In genomic region chr10:110007171-110007700, GRCh38 we compare ENCODE assay signal across 8 cellular contexts. TPM values are rescaled to one million over a fixed set of nuclear protein-coding genes. Genes with fewer than 3 reads are reported as not detected.
DNase-seq lines count a peak whose midpoint lies in the region; ATAC-seq and TF ChIP-seq lines count a peak whose summit lies in the region.

No MANE protein-coding gene starts in this region.

- H3K27me3 ChIP-seq in PC-9 (ENCODE audit: insufficient read depth, low read depth), result no peaks in the 10 kb centered on the region
- no peaks in the 10 kb centered on the region for H3K27me3 ChIP-seq in colonic mucosa
- H3K27me3 ChIP-seq in muscle layer of colon (ENCODE audit: control insufficient read depth in 1 of 2, insufficient read depth in 2 of 2, low read length in 2 of 2), result no peaks in the 10 kb centered on the region

- intact Hi-C loops in activated CD4-positive, alpha-beta T cell treated with anti-CD3 and anti-CD28 coated beads for 36 hours (cut with DNase I, micrococcal nuclease), result loop anchor here (1.0 to 5.0 kb wide), 5 partner anchors 29 to 560 kb away; partner anchors contain the start of genes SMC3 (in 1 of the 2), SMNDC1 (in 1 of the 2) and XPNPEP1 (in 1 of the 2)
- intact Hi-C loops in PC-9 (cut with micrococcal nuclease; ENCODE audit: unreplicated experiment) (loop anchor here (5.0 to 10.0 kb wide), 4 partner anchors 90 to 200 kb away; partner anchors contain the start of gene MXI1), colonic mucosa (cut with DNase I) (no loop called here)

- peak overlapping the region; percentile 69; the same call in 1 of the 2 replicates for H2AFZ ChIP-seq in PC-9

- H3K4me3 ChIP-seq in PC-9 (peak overlapping the region; percentile 91; the same call in 1 of the 2 replicates), colonic mucosa (peak overlapping the region; percentile 62), muscle layer of colon (ENCODE audit: low read depth in 1 of 2, low read length in 2 of 2) (peak overlapping the region; percentile 66 to 95)

- H3K27me3 Mint-ChIP-seq in activated CD4-positive, alpha-beta T cell treated with anti-CD3 and anti-CD28 coated beads for 36 hours, result no peaks in the 10 kb centered on the region

- H3K9me3 Mint-ChIP-seq in activated CD4-positive, alpha-beta T cell treated with anti-CD3 and anti-CD28 coated beads for 36 hours (ENCODE audit: low read depth), result no peaks in the 10 kb centered on the region

- ATAC-seq in activated CD4-positive, alpha-beta T cell treated with anti-CD3 and anti-CD28 coated beads for 36 hours, result peak; percentile 11
- ATAC-seq in HG02852 (IDR thresholded peaks at IDR 0.05; ENCODE audit: unreplicated experiment), result peak; percentile 31

- CTCF ChIA-PET in activated CD4-positive, alpha-beta T cell treated with anti-CD3 and anti-CD28 coated beads for 36 hours (lab: Charles Lee), result interaction anchor here (0.7 to 1.5 kb wide), 5 partner anchors 8 to 123 kb away, joined by 3 to 5 read pairs (median 3); no protein-coding TSS in a partner anchor
- CTCF ChIA-PET in PC-9 (lab: Charles Lee), result no interaction called here

- H3K27ac ChIP-seq in PC-9, result no peak overlapping the region
- H3K27ac ChIP-seq in colonic mucosa, result peak overlapping the region; percentile 80
- peak overlapping the region; percentile 84 for H3K27ac ChIP-seq in muscle layer of colon (ENCODE audit: low read depth, low read length)

- POLR2A ChIA-PET in activated CD4-positive, alpha-beta T cell treated with anti-CD3 and anti-CD28 coated beads for 36 hours (lab: Charles Lee), result interaction anchor here (0.5 to 0.9 kb wide), 2 partner anchors 195 to 407 kb away, joined by 4 to 5 read pairs; no protein-coding TSS in a partner anchor
- POLR2A ChIA-PET in PC-9 (lab: Charles Lee; ENCODE audit: unreplicated experiment), result no interaction called here

- H3K9me2 ChIP-seq in PC-9 (ENCODE audit: insufficient read depth), result no peaks in the 10 kb centered on the region; the same call in 1 of the 2 replicates

- H3K4me1 ChIP-seq in PC-9 (replicated peaks; ENCODE audit: insufficient read depth) (peaks cover 33% of the 10 kb centered on the region), colonic mucosa (no peaks in the 10 kb centered on the region), muscle layer of colon (ENCODE audit: insufficient read depth, low read length) (peaks cover 35% of the 10 kb centered on the region)

- peaks cover 2% of the 10 kb centered on the region for H3K36me3 Mint-ChIP-seq in activated CD4-positive, alpha-beta T cell treated with anti-CD3 and anti-CD28 coated beads for 36 hours (ENCODE audit: low read depth)

- H3K4me3 Mint-ChIP-seq in activated CD4-positive, alpha-beta T cell treated with anti-CD3 and anti-CD28 coated beads for 36 hours, result no peak overlapping the region

- peaks cover 33% of the 10 kb centered on the region for H3K79me2 ChIP-seq in PC-9 (ENCODE audit: low read depth)

- no TSS peak for BruUV-seq in PC-9 (replicated peaks; lab: Mats Ljungman, UMichigan)

- no peaks in the 10 kb centered on the region for H3K36me3 ChIP-seq in PC-9 (ENCODE audit: low read depth)
- no peaks in the 10 kb centered on the region for H3K36me3 ChIP-seq in colonic mucosa
- H3K36me3 ChIP-seq in muscle layer of colon (ENCODE audit: insufficient read depth, low read length), result no peaks in the 10 kb centered on the region

- no peaks in the 10 kb centered on the region for H4K20me1 ChIP-seq in PC-9 (ENCODE audit: insufficient read depth)

- H3K4me2 ChIP-seq in PC-9, result peak overlapping the region; percentile 100

- peak; percentile 79 for DNase-seq in activated CD4-positive, alpha-beta T cell treated with anti-CD3 and anti-CD28 coated beads for 36 hours
- DNase-seq in activated CD4-positive, alpha-beta T cell treated with anti-CD3 and anti-CD28 coated beads for 1 hour, result no peak
- DNase-seq in PC-9, result no peak
- DNase-seq in colonic mucosa, result peak; percentile 68
- peak; percentile 68 for DNase-seq in superior temporal gyrus (ENCODE audit: extremely low spot score)
- no peak for DNase-seq in foreskin melanocyte

- H3K9me3 ChIP-seq in PC-9 (ENCODE audit: insufficient read depth, low read depth) (no peaks in the 10 kb centered on the region), colonic mucosa (no peaks in the 10 kb centered on the region), muscle layer of colon (ENCODE audit: low read length) (no peaks in the 10 kb centered on the region)

- H3K4me1 Mint-ChIP-seq in activated CD4-positive, alpha-beta T cell treated with anti-CD3 and anti-CD28 coated beads for 36 hours, result peaks cover 43% of the 10 kb centered on the region

- no peak overlapping the region for H3K27ac Mint-ChIP-seq in activated CD4-positive, alpha-beta T cell treated with anti-CD3 and anti-CD28 coated beads for 36 hours

- no peak for TF ChIP-seq CTCF in PC-9 (conservative IDR thresholded peaks at IDR 0.05)
- no peak for TF ChIP-seq CTCF in colonic mucosa (IDR thresholded peaks at IDR 0.05)

- peaks cover 5% of the 10 kb centered on the region; the same call in 1 of the 2 replicates for H3F3A ChIP-seq in PC-9 (ENCODE audit: insufficient read depth, low read depth)

- H3K9ac ChIP-seq in colonic mucosa (ENCODE audit: low read depth in 2 of 2, low read length in 2 of 2) (peak overlapping the region; percentile 86 to 87), muscle layer of colon (ENCODE audit: low read length) (peak overlapping the region; percentile 46)

RNA-seq across cellular contexts. Expression of gene ADD3, which starts 0.5 kb away (rescaled TPM):
- 100 to 1,000 TPM in 1 of 2 experiments, 10 to 100 TPM in 1; 72.5 to 101 TPM for total RNA-seq in activated CD4-positive, alpha-beta T cell treated with anti-CD3 and anti-CD28 coated beads for 36 hours
- total RNA-seq in PC-9 (2021), result 61.7 and 77.7 TPM in 2 replicates
- total RNA-seq in colonic mucosa, result 100 to 1,000 TPM; 127 to 131 TPM

Comparison
In these comparisons a context has a peak if more than half of its experiments do, and no peak if none do; other contexts are left out.
1. DNase-seq: peak in activated CD4-positive, alpha-beta T cell treated with anti-CD3 and anti-CD28 coated beads for 36 hours (single experiment), colonic mucosa (single experiment) and superior temporal gyrus (single experiment); none in activated CD4-positive, alpha-beta T cell treated with anti-CD3 and anti-CD28 coated beads for 1 hour (single experiment), PC-9 (0 of 2) and foreskin melanocyte (single experiment).
2. Peak in every context shown above with its lines, with median percentiles within 50 percentile points of each other: H3K4me3 ChIP-seq.